20 cellular contexts compared by ENCODE assay signal in the genomic region with DNA sequence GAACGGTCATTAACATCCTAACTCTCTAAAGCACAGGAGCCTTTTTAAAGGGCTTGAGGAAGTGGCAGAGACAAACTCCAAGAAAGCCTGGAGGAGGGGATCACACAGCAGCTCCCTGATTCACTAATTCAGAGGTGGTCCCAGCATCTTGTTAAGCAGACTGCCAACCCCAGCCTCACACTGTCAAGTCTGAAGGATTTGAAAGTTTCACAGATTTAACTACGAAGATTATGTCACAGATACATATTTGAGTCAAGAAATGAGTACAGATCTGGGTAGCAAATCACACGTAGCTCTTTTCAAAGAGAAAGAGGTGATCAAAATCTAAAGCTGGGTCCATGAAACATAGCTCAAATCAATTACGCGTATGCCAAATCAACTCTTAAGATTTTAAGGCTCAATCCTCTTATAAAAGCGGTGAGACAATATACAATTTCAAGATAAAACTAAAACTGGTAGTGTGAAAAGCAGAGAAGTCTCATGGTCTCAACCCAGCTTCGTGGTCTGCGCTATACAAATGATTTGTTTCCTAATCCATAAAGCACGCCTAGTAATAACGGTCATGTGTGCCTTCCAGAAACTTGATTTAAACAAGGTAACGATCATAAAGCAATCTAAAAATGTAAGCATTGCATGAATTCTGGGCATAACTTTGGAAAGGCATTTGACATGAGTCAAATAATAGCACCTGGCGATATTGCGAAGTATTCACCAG.
DNase-seq lines count a peak whose midpoint lies in the region; ATAC-seq and FAIRE-seq lines count a peak whose summit lies in the region.
"Had no signal": no experiment of that assay in that cellular context is flagged by ENCODE, and none has a peak within 500 bp of the region (broad histone marks: within the 10 kb centered on the region; RNA-seq: fewer than 3 reads in every experiment).

No MANE protein-coding gene starts in this region.

- ATAC-seq in activated CD4-positive, CD25-positive, alpha-beta regulatory T cell treated with anti-CD3 and anti-CD28 coated beads, Interleukin-2, amount 50 U/mL, for 24 hours = peak; percentile 72 to 79
- no peak for ATAC-seq in naive thymus-derived CD8-positive, alpha-beta T cell
- no peak for ATAC-seq in GM19455 (IDR thresholded peaks at IDR 0.05; ENCODE audit: unreplicated experiment)

- H3K9me3 ChIP-seq in CD8-positive, alpha-beta memory T cell (ENCODE audit: low read length) = no peaks in the 10 kb centered on the region
- H3K9me3 ChIP-seq: uterus had no signal

- H3K27ac Mint-ChIP-seq in CD8-positive, alpha-beta memory T cell = peak overlapping the region; percentile 0 to 87 (median 75)
- H3K27ac Mint-ChIP-seq in activated naive CD8-positive, alpha-beta T cell = peak overlapping the region; percentile 71
- H3K27ac Mint-ChIP-seq in naive thymus-derived CD8-positive, alpha-beta T cell = peak overlapping the region in 9 of 10 donors; percentile 7 to 100 (median 74)
- H3K27ac Mint-ChIP-seq: endodermal cell; T-helper 2 cell treated with Interferon-gamma antibody and Interleukin-4, amounts not matched to agents 5 μg/mL and 100 μg/mL, for 36 hours had no signal

- POLR2A ChIA-PET in CD8-positive, alpha-beta memory T cell (lab: Charles Lee) = interaction anchor here (0.6 kb wide), 1 partner anchor 321 kb away, joined by 7 read pairs; no protein-coding TSS in a partner anchor
- POLR2A ChIA-PET in naive thymus-derived CD8-positive, alpha-beta T cell (lab: Charles Lee) = interaction anchor here (0.7 to 1.3 kb wide), 2 partner anchors 9 to 230 kb away, joined by 3 to 4 read pairs; partner anchors contain the start of gene MKLN1

- peaks cover 71% of the 10 kb centered on the region for H3K4me1 ChIP-seq in CD8-positive, alpha-beta memory T cell (ENCODE audit: insufficient read depth, low read length)

- FAIRE-seq in HTR-8/SVneo (lab: Jason Lieb, UNC) = no peak

- H3K4me1 Mint-ChIP-seq in CD8-positive, alpha-beta memory T cell = peaks cover 85 to 98% (median 95%) of the 10 kb centered on the region in 3 donors
- peaks cover 86% of the 10 kb centered on the region for H3K4me1 Mint-ChIP-seq in activated naive CD8-positive, alpha-beta T cell (ENCODE audit: low read depth)
- peaks cover 45 to 96% (median 90%) of the 10 kb centered on the region in 4 donors for H3K4me1 Mint-ChIP-seq in naive thymus-derived CD8-positive, alpha-beta T cell
- H3K4me1 Mint-ChIP-seq: endodermal cell had no signal

- peak overlapping the region; percentile 42 to 85 (median 61) for H3K4me3 Mint-ChIP-seq in CD8-positive, alpha-beta memory T cell
- peak overlapping the region; percentile 33 for H3K4me3 Mint-ChIP-seq in activated naive CD8-positive, alpha-beta T cell
- peak overlapping the region in 9 of 10 donors; percentile 17 to 71 (median 44) for H3K4me3 Mint-ChIP-seq in naive thymus-derived CD8-positive, alpha-beta T cell
- H3K4me3 Mint-ChIP-seq: endodermal cell; T-helper 2 cell treated with Interferon-gamma antibody and Interleukin-4, amounts not matched to agents 5 μg/mL and 100 μg/mL, for 36 hours had no signal

- H3K27ac ChIP-seq in CD8-positive, alpha-beta memory T cell (ENCODE audit: low read depth, low read length) = no peak overlapping the region
- H3K27ac ChIP-seq: 22Rv1, skin epidermis, uterus had no signal

- H3K27me3 Mint-ChIP-seq in CD8-positive, alpha-beta memory T cell = peaks cover 0 to 10% of the 10 kb centered on the region in 2 donors
- no peaks in the 10 kb centered on the region for H3K27me3 Mint-ChIP-seq in activated naive CD8-positive, alpha-beta T cell
- no peaks in the 10 kb centered on the region for H3K27me3 Mint-ChIP-seq in naive thymus-derived CD8-positive, alpha-beta T cell

- no peaks in the 10 kb centered on the region for H3K36me3 ChIP-seq in CD8-positive, alpha-beta memory T cell (ENCODE audit: insufficient read depth, low read length)
- H3K36me3 ChIP-seq: uterus had no signal

- H3K4me3 ChIP-seq in CD8-positive, alpha-beta memory T cell (ENCODE audit: low read length) = no peak overlapping the region
- H3K4me3 ChIP-seq: skin epidermis, uterus had no signal

- peaks cover 0 to 3% (median 0%) of the 10 kb centered on the region in 5 donors for H3K9me3 Mint-ChIP-seq in CD8-positive, alpha-beta memory T cell
- no peaks in the 10 kb centered on the region for H3K9me3 Mint-ChIP-seq in activated naive CD8-positive, alpha-beta T cell (ENCODE audit: low read depth)
- no peaks in the 10 kb centered on the region for H3K9me3 Mint-ChIP-seq in naive thymus-derived CD8-positive, alpha-beta T cell
- H3K9me3 Mint-ChIP-seq: endodermal cell; T-helper 2 cell treated with Interferon-gamma antibody and Interleukin-4, amounts not matched to agents 5 μg/mL and 100 μg/mL, for 36 hours had no signal

- peaks cover 0 to 83% (median 28%) of the 10 kb centered on the region in 3 donors for H3K36me3 Mint-ChIP-seq in CD8-positive, alpha-beta memory T cell
- peaks cover 18% of the 10 kb centered on the region for H3K36me3 Mint-ChIP-seq in activated naive CD8-positive, alpha-beta T cell
- H3K36me3 Mint-ChIP-seq in naive thymus-derived CD8-positive, alpha-beta T cell = peaks cover 0 to 63% (median 8%) of the 10 kb centered on the region in 3 donors

- no peaks in the 10 kb centered on the region for H3K27me3 ChIP-seq in CD8-positive, alpha-beta memory T cell (ENCODE audit: insufficient read depth, low read length, poor library complexity, severe bottlenecking)
- H3K27me3 ChIP-seq: uterus had no signal

- CTCF ChIA-PET in CD8-positive, alpha-beta memory T cell (lab: Charles Lee) = no interaction called here

- DNase-seq in activated CD4-positive, CD25-positive, alpha-beta regulatory T cell treated with anti-CD3 and anti-CD28 coated beads, Interleukin-2, amount 50 U/mL, for 72 hours = no peak
- DNase-seq in CD8-positive, alpha-beta memory T cell = peak in 2 of 5 donors; percentile 5 to 17
- DNase-seq in naive thymus-derived CD8-positive, alpha-beta T cell = peak in 1 of 10 donors; percentile 13
- DNase-seq in HTR-8/SVneo (ENCODE audit: insufficient read length, low spot score) (no peak), SKM-1 treated with dmso at 0.1 percent for 144 hours (lab: John Stamatoyannopoulos, UW; ENCODE audit: unreplicated experiment) (no peak)
- DNase-seq: activated naive CD4-positive, alpha-beta T cell treated with Interleukin-2 at 50 U/mL for 16 hours; Calu3; endodermal cell; glutamatergic neuron; NCI-H187; NCI-H345; stimulated activated CD4-positive, alpha-beta T cell treated with anti-CD3 and anti-CD28 coated beads, Interleukin-4, amount 100 ng/mL, for 1 hour; substantia nigra; uterus had no signal

Comparison
In these comparisons a context has a peak if more than half of its experiments do, and no peak if none do; other contexts are left out.
1. ATAC-seq: peak in activated CD4-positive, CD25-positive, alpha-beta regulatory T cell treated with anti-CD3 and anti-CD28 coated beads, Interleukin-2, amount 50 U/mL, for 24 hours (2 of 2); none in naive thymus-derived CD8-positive, alpha-beta T cell (0 of 2) and GM19455 (single experiment).
2. Peak in every context shown above with its lines, with median percentiles within 50 percentile points of each other: H3K27ac Mint-ChIP-seq and H3K4me3 Mint-ChIP-seq.